ENCODE assay signal across 20 cellular contexts in genomic region chr2:14941151-14941631, GRCh38.
DNase-seq lines count a peak whose midpoint lies in the region; TF ChIP-seq lines count a peak whose summit lies in the region.
"Had no signal": no experiment of that assay in that cellular context is flagged by ENCODE, and none has a peak within 500 bp of the region (broad histone marks: within the 10 kb centered on the region; RNA-seq: fewer than 3 reads in every experiment).

No MANE protein-coding gene starts in this region.

- H3K27ac ChIP-seq in adrenal gland (no peak overlapping the region), testis (no peak overlapping the region)
- H3K27ac ChIP-seq: neutrophil, upper lobe of right lung had no signal

- DNase-seq in NCI-H2227 treated with DMSO at 0.1 percent for 48 hours (lab: John Stamatoyannopoulos, UW) = peak; percentile 19
- DNase-seq in NCI-H2227 (lab: John Stamatoyannopoulos, UW; ENCODE audit: unreplicated experiment) = no peak
- peak in 5 of 7 donors; percentile 8 to 56 (median 14) for DNase-seq in adrenal gland
- DNase-seq in left kidney (ENCODE audit: low read depth, low spot score) = peak; percentile 9
- DNase-seq in testis = peak; percentile 17
- DNase-seq in midbrain (lab: John Stamatoyannopoulos, UW) = no peak
- no peak for DNase-seq in SIG-M5 treated with dmso at 0.1 percent for 504 hours (lab: John Stamatoyannopoulos, UW; ENCODE audit: unreplicated experiment)
- no peak for DNase-seq in glomerular visceral epithelial cell (ENCODE audit: extremely low spot score)
- DNase-seq: ACHN; activated CD4-positive, alpha-beta memory T cell treated with anti-CD3 and anti-CD28 coated beads for 36 hours; activated naive CD8-positive, alpha-beta T cell treated with anti-CD3 and anti-CD28 coated beads, Interleukin-2, amount 10 ng/mL, durations not matched to agents 7 days and 5 days; activated T-cell treated with anti-CD3 and anti-CD28 coated beads, Interleukin-2, amount 50 U/mL, for 48 hours; cerebellar nuclear complex; H9; mesendoderm; NCI-H510A treated with DMSO at 0.1 percent for 48 hours; PC-3; stimulated activated CD4-positive, alpha-beta T cell treated with anti-CD3 and anti-CD28 coated beads, Interleukin-4, amount 100 ng/mL, for 4 hours; upper lobe of right lung had no signal

- no peaks in the 10 kb centered on the region for H3K27me3 ChIP-seq in adrenal gland
- H3K27me3 ChIP-seq in testis = no peaks in the 10 kb centered on the region
- H3K27me3 ChIP-seq: neutrophil, upper lobe of right lung had no signal

- WGBS in adrenal gland, 4 donors = 40 to 57% (median 53%) methylated on average over 4 of the region's 4 CpGs
- 36 to 53% methylated on average over 4 of the region's 4 CpGs for WGBS in testis, 2 donors

- H3K4me1 ChIP-seq in adrenal gland (replicated peaks in 1 of 2) (no peaks in the 10 kb centered on the region), testis (no peaks in the 10 kb centered on the region)
- H3K4me1 ChIP-seq: upper lobe of right lung had no signal

- no peaks in the 10 kb centered on the region for H3K36me3 ChIP-seq in adrenal gland (replicated peaks in 1 of 2)
- H3K36me3 ChIP-seq in testis (ENCODE audit: low read depth, missing control alignments) = no peaks in the 10 kb centered on the region
- H3K36me3 ChIP-seq: neutrophil, upper lobe of right lung had no signal

- intact Hi-C loops in adrenal gland (cut with DNase I) = no loop called here
- intact Hi-C loops in testis (cut with DNase I; ENCODE audit: low total_unique reads) = no loop called here

- TF ChIP-seq POLR2A in adrenal gland (IDR thresholded peaks at IDR 0.05) (no peak), testis (IDR thresholded peaks at IDR 0.05) (no peak)

- TF ChIP-seq CTCF in adrenal gland (IDR thresholded peaks at IDR 0.05) (no peak), testis (IDR thresholded peaks at IDR 0.05) (no peak)

- H3K4me3 ChIP-seq in adrenal gland = no peak overlapping the region
- no peak overlapping the region for H3K4me3 ChIP-seq in testis
- H3K4me3 ChIP-seq: upper lobe of right lung had no signal

- no peaks in the 10 kb centered on the region for H3K9me3 ChIP-seq in adrenal gland (replicated peaks in 1 of 3)
- no peaks in the 10 kb centered on the region for H3K9me3 ChIP-seq in testis
- H3K9me3 ChIP-seq: neutrophil had no signal

Comparison
In these comparisons a context has a peak if more than half of its experiments do, and no peak if none do; other contexts are left out.
1. DNase-seq: peak in NCI-H2227 treated with DMSO at 0.1 percent for 48 hours (single experiment), adrenal gland (5 of 7), left kidney (single experiment) and testis (single experiment); none in NCI-H2227 (single experiment), midbrain (single experiment), SIG-M5 treated with dmso at 0.1 percent for 504 hours (single experiment) and glomerular visceral epithelial cell (single experiment).